ENCODE assay signal across 26 cellular contexts in the genomic region with DNA sequence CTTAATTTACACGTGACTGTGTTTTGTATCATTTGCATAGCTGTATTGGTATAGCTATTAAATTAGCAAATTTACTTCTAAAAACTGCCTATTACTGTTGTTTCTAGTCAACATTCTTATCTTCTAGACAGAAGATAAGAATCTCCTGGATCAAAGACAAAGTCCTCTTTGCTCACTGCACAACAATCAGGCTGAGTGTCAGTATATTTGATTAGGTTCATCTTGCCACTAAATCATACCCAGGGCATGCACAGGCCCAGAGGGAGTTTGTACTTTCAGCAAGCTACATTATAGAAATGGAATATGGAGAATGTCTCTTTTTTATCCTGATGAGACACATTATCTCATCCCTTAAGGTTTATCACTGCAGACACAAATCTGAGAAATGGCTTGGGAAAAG.
"Had no signal": no experiment of that assay in that cellular context is flagged by ENCODE, and none has a peak within 500 bp of the region (broad histone marks: within the 10 kb centered on the region; RNA-seq: fewer than 3 reads in every experiment).

No MANE protein-coding gene starts in this region.

- ATAC-seq: effector memory CD8-positive, alpha-beta T cell; esophagus mucosa; gastrocnemius medialis; heart right ventricle; left cardiac atrium; left lung; left ventricle myocardium superior; lower lobe of right lung; mucosa of descending colon had no signal

- H3K9me3 ChIP-seq: colonic mucosa, esophagus squamous epithelium, gastrocnemius medialis, heart right ventricle, left lung, lower lobe of right lung, mucosa of descending colon had no signal

- H3K36me3 ChIP-seq: colonic mucosa, esophagus squamous epithelium, gastrocnemius medialis, heart right ventricle, left lung, lower lobe of right lung had no signal

- H3K27ac ChIP-seq: colonic mucosa, epithelial cell of prostate, esophagus squamous epithelium, gastrocnemius medialis, heart right ventricle, left lung, lower lobe of right lung had no signal

- H3K27me3 ChIP-seq: colonic mucosa, esophagus squamous epithelium, gastrocnemius medialis, heart right ventricle, left lung had no signal

- FAIRE-seq: endometrium, islet of Langerhans, keratinocyte had no signal

- H3K4me3 ChIP-seq: colonic mucosa, esophagus squamous epithelium, gastrocnemius medialis, heart right ventricle, left lung, lower lobe of right lung, mucosa of descending colon had no signal

- H3K4me1 ChIP-seq: colonic mucosa, esophagus squamous epithelium, gastrocnemius medialis, heart right ventricle, left lung, lower lobe of right lung had no signal

- DNase-seq: colonic mucosa; cortex of kidney; effector CD8-positive, alpha-beta T cell; effector memory CD8-positive, alpha-beta T cell; endodermal cell; erythroblast; esophagus squamous epithelium; foreskin fibroblast; foreskin melanocyte; gastrocnemius medialis; glutamatergic neuron; head of caudate nucleus; heart right ventricle; hippocampal formation; left cardiac atrium; left lung; left ventricle myocardium superior; lower lobe of right lung; mesenchymal stem cell; mucosa of descending colon; naive B cell had no signal
